ENCODE assay signal across 9 cellular contexts in genomic region chr5:160970605-160971191, GRCh38.
DNase-seq lines count a peak whose midpoint lies in the region; ATAC-seq and TF ChIP-seq lines count a peak whose summit lies in the region.
"Had no signal": no experiment of that assay in that cellular context is flagged by ENCODE, and none has a peak within 500 bp of the region (broad histone marks: within the 10 kb centered on the region; RNA-seq: fewer than 3 reads in every experiment).

No MANE protein-coding gene starts in this region.

- POLR2A ChIA-PET in WTC11 (lab: Charles Lee): no interaction called here

- 30 to 44% methylated on average over 1 of the region's 1 CpG for whole genome bisulfite sequencing in aorta, 2 donors
- WGBS in thyroid gland, 2 donors: 72 to 77% methylated on average over 1 of the region's 1 CpG

- H3K27me3 Mint-ChIP-seq in WTC11 (ENCODE audit: low read depth): no peaks in the 10 kb centered on the region

- H3K4me1 Mint-ChIP-seq in WTC11: no peaks in the 10 kb centered on the region

- H3K27ac Mint-ChIP-seq in WTC11: no peak overlapping the region

- CTCF ChIA-PET in WTC11 (lab: Charles Lee): interaction anchor here (0.6 to 1.1 kb wide), 6 partner anchors 16 to 613 kb away, joined by 3 to 4 read pairs (median 3); no protein-coding TSS in a partner anchor

- no peaks in the 10 kb centered on the region for H3K4me1 ChIP-seq in aorta (ENCODE audit: control insufficient read depth in 1 of 2, insufficient read depth in 2 of 2, low read length in 2 of 2)
- no peaks in the 10 kb centered on the region for H3K4me1 ChIP-seq in thyroid gland
- H3K4me1 ChIP-seq: upper lobe of left lung had no signal

- ATAC-seq in WTC11: peak; percentile 75
- no peak for ATAC-seq in aorta (ENCODE audit: low FRiP score)

- no peaks in the 10 kb centered on the region for H3K9me3 ChIP-seq in aorta (ENCODE audit: control insufficient read depth, low read length)
- no peaks in the 10 kb centered on the region for H3K9me3 ChIP-seq in thyroid gland
- H3K9me3 ChIP-seq: upper lobe of left lung had no signal

- H3K9me3 Mint-ChIP-seq in WTC11: no peaks in the 10 kb centered on the region

- no peak for TF ChIP-seq EP300 in Ishikawa (IDR thresholded peaks at IDR 0.05; ENCODE audit: borderline replicate concordance)

- no peak overlapping the region for H3K4me3 Mint-ChIP-seq in WTC11

- TF ChIP-seq CTCF in WTC11 (IDR thresholded peaks at IDR 0.05): no peak; the same call in 1 of the 2 replicates
- no peak for TF ChIP-seq CTCF in thyroid gland (IDR thresholded peaks at IDR 0.05)

- H3K36me3 ChIP-seq in aorta (ENCODE audit: control insufficient read depth in 1 of 2, insufficient read depth in 2 of 2, low read length in 1 of 2) (no peaks in the 10 kb centered on the region), thyroid gland (no peaks in the 10 kb centered on the region)
- H3K36me3 ChIP-seq: upper lobe of left lung had no signal

- no peaks in the 10 kb centered on the region for H3K36me3 Mint-ChIP-seq in WTC11

- TF ChIP-seq RAD21 in Ishikawa (IDR thresholded peaks at IDR 0.05; ENCODE audit: low read depth): peak; percentile 40; the same call in 1 of the 2 replicates

- DNase-seq in NCI-H526 (lab: John Stamatoyannopoulos, UW) (peak; percentile 10 to 13), NCI-H526 treated with DMSO at 0.1 percent for 48 hours (lab: John Stamatoyannopoulos, UW) (no peak), WTC11 (ENCODE audit: low spot score) (no peak), putamen (ENCODE audit: low spot score) (peak; percentile 7), aorta (no peak), thyroid gland (no peak), mucosa of gallbladder (ENCODE audit: low spot score) (no peak)
- DNase-seq: upper lobe of left lung had no signal

- H3K27ac ChIP-seq in aorta (ENCODE audit: low read depth in 1 of 2, low read length in 2 of 2): no peak overlapping the region
- no peak overlapping the region for H3K27ac ChIP-seq in thyroid gland
- H3K27ac ChIP-seq: upper lobe of left lung had no signal

- TF ChIP-seq POLR2A in thyroid gland (IDR thresholded peaks at IDR 0.05): no peak

- intact Hi-C loops in aorta (cut with DNase I): no loop called here
- intact Hi-C loops in thyroid gland (cut with DNase I): no loop called here

- no peak overlapping the region for H3K4me3 ChIP-seq in aorta (ENCODE audit: low read length in 2 of 2)
- H3K4me3 ChIP-seq in thyroid gland (replicated peaks in 1 of 3): no peak overlapping the region
- H3K4me3 ChIP-seq: upper lobe of left lung had no signal

- H3K27me3 ChIP-seq in aorta (ENCODE audit: control insufficient read depth in 1 of 2, insufficient read depth in 2 of 2, low read length in 1 of 2): no peaks in the 10 kb centered on the region
- no peaks in the 10 kb centered on the region for H3K27me3 ChIP-seq in thyroid gland
- H3K27me3 ChIP-seq: upper lobe of left lung had no signal

TF ChIP-seq in Ishikawa, 13 proteins besides CTCF, POLR2A, EP300 and RAD21:
- TF ChIP-seq CREB1 (IDR thresholded peaks at IDR 0.05; ENCODE audit: low read depth): no peak
- no peak for TF ChIP-seq EGR1 (IDR thresholded peaks at IDR 0.05)
- TF ChIP-seq ZBTB7A (IDR thresholded peaks at IDR 0.05; ENCODE audit: low read depth): no peak
- no peak for TF ChIP-seq MAX (IDR thresholded peaks at IDR 0.05)
- no peak for TF ChIP-seq YY1 (IDR thresholded peaks at IDR 0.05; ENCODE audit: low read depth)
- TF ChIP-seq REST (IDR thresholded peaks at IDR 0.05; ENCODE audit: low read depth): no peak
- TF ChIP-seq TAF1 (IDR thresholded peaks at IDR 0.05; ENCODE audit: low read depth): no peak
- TF ChIP-seq TCF12 (IDR thresholded peaks at IDR 0.05; ENCODE audit: low read depth): no peak
- TF ChIP-seq NFIC (IDR thresholded peaks at IDR 0.05): no peak
- no peak for TF ChIP-seq USF1 (IDR thresholded peaks at IDR 0.05)
- TF ChIP-seq TEAD4 (IDR thresholded peaks at IDR 0.05): no peak
- no peak for TF ChIP-seq CEBPB (IDR thresholded peaks at IDR 0.05)
- TF ChIP-seq FOXM1 (IDR thresholded peaks at IDR 0.05; ENCODE audit: borderline replicate concordance, low read depth): no peak

TF ChIP-seq in WTC11, 78 proteins besides CTCF, POLR2A, EP300 and RAD21:
- no peak for TF ChIP-seq AFF4 (CRISPR knock-in tag; IDR thresholded peaks at IDR 0.05; ENCODE audit: borderline replicate concordance)
- no peak for TF ChIP-seq EMX1 (CRISPR knock-in tag; IDR thresholded peaks at IDR 0.05)
- TF ChIP-seq NFE2L1 (CRISPR knock-in tag; IDR thresholded peaks at IDR 0.05): no peak
- no peak for TF ChIP-seq SMAD3 (CRISPR knock-in tag; IDR thresholded peaks at IDR 0.05; ENCODE audit: borderline replicate concordance)
- no peak for TF ChIP-seq MLX (CRISPR knock-in tag; IDR thresholded peaks at IDR 0.05)

Comparison
In these comparisons a context has a peak if more than half of its experiments do, and no peak if none do; other contexts are left out.
1. DNase-seq: peak in NCI-H526 (2 of 2) and putamen (single experiment); none in NCI-H526 treated with DMSO at 0.1 percent for 48 hours (single experiment), WTC11 (single experiment), aorta (0 of 2), thyroid gland (0 of 2) and mucosa of gallbladder (single experiment).